In the genomic region with DNA sequence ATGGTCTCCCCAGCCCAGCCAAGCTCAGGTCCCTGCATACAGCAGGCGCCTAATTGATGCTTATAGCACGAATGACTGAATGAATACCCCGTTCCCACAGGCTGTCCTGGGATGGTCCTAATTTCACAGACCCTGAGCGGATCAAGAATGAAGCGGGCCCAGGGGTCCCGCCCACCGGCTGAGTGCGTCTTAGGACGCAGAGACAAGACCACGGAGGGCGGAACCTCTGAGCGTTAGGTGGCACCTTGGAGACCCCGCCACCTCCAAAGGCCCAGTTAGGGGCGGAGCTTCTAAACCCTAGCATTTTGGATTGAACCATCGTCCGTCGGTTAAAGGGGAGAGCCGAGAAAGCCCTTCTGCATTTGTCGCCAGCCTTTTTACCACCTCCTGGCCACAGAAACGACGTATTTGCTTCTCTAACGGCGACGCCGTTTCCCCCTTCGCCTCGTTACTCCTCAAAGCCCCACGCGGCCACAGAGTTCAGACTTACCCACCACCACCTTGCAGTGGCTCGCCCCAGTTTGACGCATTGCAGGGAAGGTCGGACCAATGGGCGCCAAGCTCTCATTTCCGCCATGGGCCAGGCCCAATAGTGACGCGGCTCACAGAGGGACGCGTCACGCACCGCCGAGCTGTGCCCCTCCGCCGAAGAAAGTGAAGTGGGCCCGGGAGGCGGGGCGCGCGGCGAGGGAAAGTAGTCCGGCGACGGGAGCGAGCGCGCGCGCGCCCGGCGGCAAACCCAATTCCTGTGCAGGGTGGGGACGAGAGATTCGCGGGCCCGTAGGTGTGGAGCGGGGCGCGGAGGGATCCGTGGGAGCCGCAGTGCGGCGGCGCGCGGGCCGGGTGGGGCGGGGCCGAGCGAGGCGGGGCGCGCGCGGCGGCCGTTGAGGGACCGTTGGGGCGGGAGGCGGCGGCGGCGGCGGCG, we compare ENCODE assay signal across 8 cellular contexts. TPM values are rescaled to one million over a fixed set of nuclear protein-coding genes. Genes with fewer than 3 reads are reported as not detected.
DNase-seq lines count a peak whose midpoint lies in the region; ATAC-seq and TF ChIP-seq lines count a peak whose summit lies in the region.

No MANE protein-coding gene starts in this region.

- peak; percentile 89 for TF ChIP-seq POLR2A in GM18505 (IDR thresholded peaks at IDR 0.05; ENCODE audit: borderline replicate concordance, extremely low read depth, insufficient read depth, insufficient read length)

- peak; percentile 71 for ATAC-seq in GM18505 (IDR thresholded peaks at IDR 0.05; ENCODE audit: unreplicated experiment)
- ATAC-seq in HG02943 (IDR thresholded peaks at IDR 0.05; ENCODE audit: low read depth, unreplicated experiment), result peak; percentile 77

- no peak for TF ChIP-seq CTCF in astrocyte of the cerebellum (IDR thresholded peaks at IDR 0.05; ENCODE audit: low read depth, low read length, missing control alignments)

- in situ Hi-C loops in astrocyte of the cerebellum (cut with HindIII; ENCODE audit: low sequenced_read_pairs), result no loop called here

- DNase-seq in NCI-H187 (lab: John Stamatoyannopoulos, UW) (peak; percentile 96 to 98), T-helper 22 cell (ENCODE audit: low read depth) (peak; percentile 91), astrocyte of the cerebellum (ENCODE audit: low read depth) (peak; percentile 97), hippocampal formation (lab: John Stamatoyannopoulos, UW) (peak; percentile 95 to 97), renal cortical epithelial cell (ENCODE audit: low read depth) (peak; percentile 82), cortex of kidney (lab: John Stamatoyannopoulos, UW) (no peak)

- peak overlapping the region; percentile 100 for H3K4me3 ChIP-seq in astrocyte of the cerebellum (ENCODE audit: low read depth, low read length)

RNA-seq across cellular contexts. Expression of a gene that starts 0.5 kb away (rescaled TPM):
- 181 and 302 TPM in 2 replicates for total RNA-seq in renal cortical epithelial cell

RNA-seq across cellular contexts. Expression of a gene that starts 24.2 kb away (rescaled TPM):
- not detected in 2 replicates for total RNA-seq in renal cortical epithelial cell

RNA-seq across cellular contexts. Expression of a gene that starts 35.3 kb away (rescaled TPM):
- not detected in 2 replicates for total RNA-seq in renal cortical epithelial cell
